In genomic region chr19:17266975-17267788, GRCh38 we compare ENCODE assay signal across 8 cellular contexts. TPM values are rescaled to one million over a fixed set of nuclear protein-coding genes. Genes with fewer than 3 reads are reported as not detected.
DNase-seq lines count a peak whose midpoint lies in the region; ATAC-seq and TF ChIP-seq lines count a peak whose summit lies in the region.

BABAM1 (plus strand) TSS chr19:17267443; CDS start chr19:17268807, 1,364 bp downstream.

- peaks cover 17% of the 10 kb centered on the region for H3K79me2 ChIP-seq in PC-9 (ENCODE audit: low read depth)

- peak within 1 kb of the TSS; percentile 90 for H3K4me2 ChIP-seq in PC-9

- no peaks in the 10 kb centered on the region for H3K9me3 ChIP-seq in PC-9 (ENCODE audit: insufficient read depth, low read depth)

- H3K4me3 ChIP-seq in Jurkat, Clone E6-1 (ENCODE audit: low read length), result peak within 1 kb of the TSS; percentile 99
- H3K4me3 ChIP-seq in PC-9 (peak within 1 kb of the TSS; percentile 86), epithelial cell of proximal tubule (ENCODE audit: low read depth, low read length) (peak within 1 kb of the TSS; percentile 81)

- H2AFZ ChIP-seq in PC-9, result peak within 1 kb of the TSS; percentile 88

- DNase-seq in DMS153 (lab: John Stamatoyannopoulos, UW) (peak; percentile 99), PC-9 (peak; percentile 94 to 99), epithelial cell of proximal tubule (ENCODE audit: low read depth) (peak; percentile 99), mucosa of gallbladder (ENCODE audit: low spot score) (peak; percentile 99)
- peak; percentile 99 for DNase-seq in Jurkat, Clone E6-1 (ENCODE audit: low read depth, low spot score)
- DNase-seq in activated T-cell treated with anti-CD3 and anti-CD28 coated beads, Interleukin-2, amount 50 U/mL, for 1 hour, result peak; percentile 87
- peak; percentile 77 to 89 for DNase-seq in stimulated activated CD8-positive, alpha-beta memory T cell treated with anti-CD3 and anti-CD28 coated beads, Interleukin-4, amount 100 ng/mL, for 4 hours (ENCODE audit: low read depth in 2 of 2, low spot score in 1 of 2)

- H3K27me3 ChIP-seq in PC-9 (ENCODE audit: insufficient read depth, low read depth), result no peaks in the 10 kb centered on the region

- peaks cover 25% of the 10 kb centered on the region for H3K4me1 ChIP-seq in PC-9 (replicated peaks; ENCODE audit: insufficient read depth)

- TF ChIP-seq CTCF in PC-9 (conservative IDR thresholded peaks at IDR 0.05) (no peak), epithelial cell of proximal tubule (conservative IDR thresholded peaks at IDR 0.05; ENCODE audit: low read depth, low read length) (no peak)

- POLR2A ChIA-PET in PC-9 (lab: Charles Lee; ENCODE audit: unreplicated experiment), result interaction anchor here (0.5 to 1.4 kb wide), 10 partner anchors 12 to 662 kb away, joined by 3 to 25 read pairs (median 11); partner anchors contain the start of genes OCEL1 and USE1

- peak; percentile 88 for ATAC-seq in GM21619 (IDR thresholded peaks at IDR 0.05; ENCODE audit: unreplicated experiment)

- BruUV-seq in PC-9 (replicated peaks; lab: Mats Ljungman, UMichigan), result TSS peak; percentile 78

- peak within 1 kb of the TSS; percentile 70 for H3K27ac ChIP-seq in PC-9

- no peaks in the 10 kb centered on the region for H3K9me2 ChIP-seq in PC-9 (ENCODE audit: insufficient read depth)

- intact Hi-C loops in PC-9 (cut with micrococcal nuclease; ENCODE audit: unreplicated experiment), result loop anchor here (1.0 kb wide), 1 partner anchor 21 kb away; no protein-coding TSS in a partner anchor

- H4K20me1 ChIP-seq in PC-9 (ENCODE audit: insufficient read depth), result no peaks in the 10 kb centered on the region

- peaks cover 11% of the 10 kb centered on the region; the same call in 1 of the 2 replicates for H3K36me3 ChIP-seq in PC-9 (ENCODE audit: low read depth)

- CTCF ChIA-PET in PC-9 (lab: Charles Lee), result no interaction called here

- H3F3A ChIP-seq in PC-9 (ENCODE audit: insufficient read depth, low read depth), result peaks cover 32% of the 10 kb centered on the region

RNA-seq across cellular contexts. Expression of gene BABAM1, which starts in this region (rescaled TPM):
- 175 TPM for polyA plus RNA-seq in Jurkat, Clone E6-1 (2012; ENCODE audit: insufficient read depth, insufficient read length)
- total RNA-seq in PC-9 (2021) (127 and 152 TPM in 2 replicates), epithelial cell of proximal tubule (125 and 141 TPM in 2 replicates), mucosa of gallbladder (70.5 TPM)

Comparison
In these comparisons a context has a peak if more than half of its experiments do, and no peak if none do; other contexts are left out.
1. Peak in every context shown above with its lines: DNase-seq, ATAC-seq, H3K4me3 ChIP-seq and H3K27ac ChIP-seq.